9 cellular contexts compared by ENCODE assay signal in genomic region chr17:75693500-75694481, GRCh38. TPM values are rescaled to one million over a fixed set of nuclear protein-coding genes. Genes with fewer than 3 reads are reported as not detected.
DNase-seq lines count a peak whose midpoint lies in the region; ATAC-seq and TF ChIP-seq lines count a peak whose summit lies in the region.
"Had no signal": no experiment of that assay in that cellular context is flagged by ENCODE, and none has a peak within 500 bp of the region (broad histone marks: within the 10 kb centered on the region; RNA-seq: fewer than 3 reads in every experiment).

No MANE protein-coding gene starts in this region.

- TF ChIP-seq CTCF in breast epithelium (IDR thresholded peaks at IDR 0.05) (no peak), suprapubic skin (IDR thresholded peaks at IDR 0.05) (peak in 1 of 2 donors; percentile 13)

- no peaks in the 10 kb centered on the region for H3K9me3 Mint-ChIP-seq in stimulated activated memory B cell treated with anti-CD40 and anti-IgM and Interleukin-4, amounts not matched to agents 10 μg/mL and 1 μg/mL and 100 μg/mL, for 72 hours

- DNase-seq in breast epithelium (ENCODE audit: low spot score in 2 of 2) = peak; percentile 84 to 99
- peak; percentile 74 for DNase-seq in iris pigment epithelial cell (ENCODE audit: low read depth)
- peak; percentile 93 to 96 for DNase-seq in suprapubic skin (ENCODE audit: low spot score in 2 of 2)
- DNase-seq in COLO668 (lab: John Stamatoyannopoulos, UW; ENCODE audit: unreplicated experiment) = no peak
- DNase-seq in germinal center (ENCODE audit: low spot score) = no peak

- no peaks in the 10 kb centered on the region for H3K9me3 ChIP-seq in breast epithelium
- no peaks in the 10 kb centered on the region for H3K9me3 ChIP-seq in suprapubic skin
- H3K9me3 ChIP-seq: Peyer's patch had no signal

- no peak for TF ChIP-seq POLR2A in breast epithelium (IDR thresholded peaks at IDR 0.05)
- TF ChIP-seq POLR2A in suprapubic skin (IDR thresholded peaks at IDR 0.05) = no peak

- no peak overlapping the region for H3K4me3 Mint-ChIP-seq in stimulated activated memory B cell treated with anti-CD40 and anti-IgM and Interleukin-4, amounts not matched to agents 10 μg/mL and 1 μg/mL and 100 μg/mL, for 72 hours

- peaks cover 15 to 52% of the 10 kb centered on the region in 2 donors for H3K4me1 ChIP-seq in breast epithelium
- peaks cover 100% of the 10 kb centered on the region for H3K4me1 ChIP-seq in suprapubic skin

- peaks cover 31% of the 10 kb centered on the region for H3K4me1 Mint-ChIP-seq in stimulated activated memory B cell treated with anti-CD40 and anti-IgM and Interleukin-4, amounts not matched to agents 10 μg/mL and 1 μg/mL and 100 μg/mL, for 72 hours

- peaks cover 32% of the 10 kb centered on the region for H3K36me3 Mint-ChIP-seq in stimulated activated memory B cell treated with anti-CD40 and anti-IgM and Interleukin-4, amounts not matched to agents 10 μg/mL and 1 μg/mL and 100 μg/mL, for 72 hours

- H3K27me3 ChIP-seq in breast epithelium (no peaks in the 10 kb centered on the region), suprapubic skin (no peaks in the 10 kb centered on the region)
- H3K27me3 ChIP-seq: Peyer's patch had no signal

- H3K36me3 ChIP-seq in breast epithelium = no peaks in the 10 kb centered on the region
- no peaks in the 10 kb centered on the region for H3K36me3 ChIP-seq in suprapubic skin

- peak overlapping the region; percentile 94 to 98 for H3K27ac ChIP-seq in breast epithelium
- H3K27ac ChIP-seq in suprapubic skin = peak overlapping the region; percentile 97

- H3K27ac Mint-ChIP-seq in stimulated activated memory B cell treated with anti-CD40 and anti-IgM and Interleukin-4, amounts not matched to agents 10 μg/mL and 1 μg/mL and 100 μg/mL, for 72 hours = no peak overlapping the region

- ATAC-seq in GM18520 (IDR thresholded peaks at IDR 0.05; ENCODE audit: unreplicated experiment) = no peak
- ATAC-seq in stimulated activated memory B cell treated with anti-CD40 and anti-IgM and Interleukin-4, amounts not matched to agents 10 μg/mL and 1 μg/mL and 100 μg/mL, for 72 hours = no peak

- no peaks in the 10 kb centered on the region for H3K27me3 Mint-ChIP-seq in stimulated activated memory B cell treated with anti-CD40 and anti-IgM and Interleukin-4, amounts not matched to agents 10 μg/mL and 1 μg/mL and 100 μg/mL, for 72 hours

- peak; percentile 86 for TF ChIP-seq EP300 in Ishikawa (IDR thresholded peaks at IDR 0.05; ENCODE audit: borderline replicate concordance)
- TF ChIP-seq EP300 in suprapubic skin (IDR thresholded peaks at IDR 0.05) = no peak

- H3K4me3 ChIP-seq in breast epithelium = peak overlapping the region in 2 of 3 donors; percentile 10 to 37
- H3K4me3 ChIP-seq in suprapubic skin = no peak overlapping the region
- H3K4me3 ChIP-seq: Peyer's patch had no signal

- WGBS in suprapubic skin = 34% methylated on average over 13 of the region's 19 CpGs

- intact Hi-C loops in breast epithelium (cut with DNase I; ENCODE audit: low total_unique reads) = no loop called here

- TF ChIP-seq RAD21 in Ishikawa (IDR thresholded peaks at IDR 0.05; ENCODE audit: low read depth) = peak; percentile 33; the same call in 1 of the 2 replicates

TF ChIP-seq in Ishikawa, 13 proteins besides CTCF, POLR2A, EP300 and RAD21:
- peak; percentile 93 for TF ChIP-seq NFIC (IDR thresholded peaks at IDR 0.05)
- TF ChIP-seq USF1 (IDR thresholded peaks at IDR 0.05) = peak; percentile 29; the same call in 1 of the 2 replicates
- TF ChIP-seq, protein P1, sequence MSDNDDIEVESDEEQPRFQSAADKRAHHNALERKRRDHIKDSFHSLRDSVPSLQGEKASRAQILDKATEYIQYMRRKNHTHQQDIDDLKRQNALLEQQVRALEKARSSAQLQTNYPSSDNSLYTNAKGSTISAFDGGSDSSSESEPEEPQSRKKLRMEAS (IDR thresholded peaks at IDR 0.05) = peak; percentile 94
- peak; percentile 80 for TF ChIP-seq TEAD4 (IDR thresholded peaks at IDR 0.05)
- peak; percentile 29; the same call in 1 of the 2 replicates for TF ChIP-seq ZBTB7A (IDR thresholded peaks at IDR 0.05; ENCODE audit: low read depth)
- 0 out of 2 replicates have a peak, but pooled peaks have one; percentile 20 for TF ChIP-seq EGR1 (IDR thresholded peaks at IDR 0.05)
- TF ChIP-seq TCF12 (IDR thresholded peaks at IDR 0.05; ENCODE audit: low read depth) = peak; percentile 87
- TF ChIP-seq CEBPB (IDR thresholded peaks at IDR 0.05) = no peak
- TF ChIP-seq REST (IDR thresholded peaks at IDR 0.05; ENCODE audit: low read depth) = no peak
- TF ChIP-seq YY1 (IDR thresholded peaks at IDR 0.05; ENCODE audit: low read depth) = no peak
- no peak for TF ChIP-seq TAF1 (IDR thresholded peaks at IDR 0.05; ENCODE audit: low read depth)
- no peak for TF ChIP-seq FOXM1 (IDR thresholded peaks at IDR 0.05; ENCODE audit: borderline replicate concordance, low read depth)
- TF ChIP-seq CREB1 (IDR thresholded peaks at IDR 0.05; ENCODE audit: low read depth) = no peak

RNA-seq across cellular contexts. Expression of gene SAP30BP, which starts 26.7 kb away (rescaled TPM):
- total RNA-seq in breast epithelium (10 to 100 TPM; 68.3 to 89.5 (median 86.1) TPM), suprapubic skin (100 to 1,000 TPM in 1 of 4 donors, 10 to 100 TPM in 3; 67.0 to 104 (median 86.3) TPM)

RNA-seq across cellular contexts. Expression of gene RECQL5, which starts 26.8 kb away (rescaled TPM):
- total RNA-seq in breast epithelium (10 to 100 TPM; 10.7 to 22.8 (median 14.1) TPM), suprapubic skin (100 to 1,000 TPM in 1 of 4 donors, 10 to 100 TPM in 3; 35.3 to 129 (median 63.6) TPM)

RNA-seq across cellular contexts. Expression of gene ITGB4, which starts 27.5 kb away (rescaled TPM):
- total RNA-seq in breast epithelium (100 to 1,000 TPM in 1 of 3 donors, 10 to 100 TPM in 1, 1 to 10 TPM in 1; 9.8 to 125 (median 67.2) TPM), suprapubic skin (100 to 1,000 TPM; 382 to 583 (median 474) TPM)

Comparison
In these comparisons a context has a peak if more than half of its experiments do, and no peak if none do; other contexts are left out.
1. DNase-seq: peak in breast epithelium (2 of 2), iris pigment epithelial cell (single experiment) and suprapubic skin (2 of 2); none in COLO668 (single experiment) and germinal center (single experiment).